In the genomic region with DNA sequence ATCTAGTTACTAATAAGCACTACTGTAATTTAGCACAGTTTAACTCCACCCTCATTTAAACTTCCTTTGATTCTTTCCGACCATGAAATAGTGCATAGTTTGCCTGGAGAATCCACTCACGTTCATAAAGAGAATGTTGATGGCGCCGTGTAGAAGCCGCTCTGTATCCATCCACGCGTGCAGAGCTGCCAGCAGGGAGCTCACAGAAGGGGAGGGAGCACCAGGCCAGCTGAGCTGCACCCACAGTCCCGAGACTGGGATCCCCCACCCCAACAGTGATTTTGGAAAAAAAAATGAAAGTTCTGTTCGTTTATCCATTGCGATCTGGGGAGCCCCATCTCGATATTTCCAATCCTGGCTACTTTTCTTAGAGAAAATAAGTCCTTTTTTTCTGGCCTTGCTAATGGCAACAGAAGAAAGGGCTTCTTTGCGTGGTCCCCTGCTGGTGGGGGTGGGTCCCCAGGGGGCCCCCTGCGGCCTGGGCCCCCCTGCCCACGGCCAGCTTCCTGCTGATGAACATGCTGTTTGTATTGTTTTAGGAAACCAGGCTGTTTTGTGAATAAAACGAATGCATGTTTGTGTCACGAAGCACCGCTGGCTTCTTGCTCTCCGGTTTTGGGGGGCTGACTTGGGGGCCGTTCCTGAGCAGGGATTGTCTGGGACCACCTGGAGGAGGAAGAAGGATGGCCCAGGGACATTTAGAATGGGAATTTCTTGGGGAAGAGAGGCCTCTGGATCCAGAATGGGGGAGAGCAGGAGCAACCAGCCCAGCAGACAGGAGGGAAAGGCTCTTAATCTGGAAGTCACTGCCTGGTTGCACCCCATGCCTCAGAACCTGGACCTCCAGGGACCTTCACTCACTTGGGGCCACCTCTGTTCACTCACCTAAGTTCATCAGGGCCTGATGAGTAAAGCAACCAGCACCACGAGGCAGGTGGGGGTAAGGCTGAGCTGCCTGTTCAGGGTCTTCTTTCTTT, we compare ENCODE assay signal across 17 cellular contexts. TPM values are rescaled to one million over a fixed set of nuclear protein-coding genes. Genes with fewer than 3 reads are reported as not detected.
DNase-seq lines count a peak whose midpoint lies in the region; ATAC-seq and TF ChIP-seq lines count a peak whose summit lies in the region.
"Had no signal": no experiment of that assay in that cellular context is flagged by ENCODE, and none has a peak within 500 bp of the region (broad histone marks: within the 10 kb centered on the region; RNA-seq: fewer than 3 reads in every experiment).

No MANE protein-coding gene starts in this region.

- H3K79me2 ChIP-seq in H9 (ENCODE audit: insufficient read depth, low read length) (peaks cover 2% of the 10 kb centered on the region; the same call in 1 of the 2 replicates), PC-9 (ENCODE audit: low read depth) (no peaks in the 10 kb centered on the region)

- H3K4me1 Mint-ChIP-seq in H9 (peaks cover 54 to 64% of the 10 kb centered on the region in 2 experiments), endothelial cell (ENCODE audit: unreplicated experiment) (peaks cover 39% of the 10 kb centered on the region)

- intact Hi-C loops in PC-9 (cut with micrococcal nuclease; ENCODE audit: unreplicated experiment): no loop called here
- intact Hi-C loops in gastrocnemius medialis (cut with DNase I; ENCODE audit: low total_unique reads): loop anchor here (2.0 to 10.0 kb wide), 2 partner anchors 35 to 269 kb away; partner anchors contain the start of gene CXXC5
- intact Hi-C loops in tibial artery (cut with DNase I; ENCODE audit: low total_unique reads): no loop called here

- H3K23ac ChIP-seq in H9 (ENCODE audit: insufficient read length, low read depth, low read length): no peak overlapping the region

- WGBS in H9 (ENCODE audit: extremely low coverage, insufficient read length, low lambda C conversion rate): no CpG with 5 or more reads among the region's 20 CpGs

- no peak overlapping the region for H2BK15ac ChIP-seq in H9 (ENCODE audit: low read depth, low read length)

- no peak overlapping the region for H3K14ac ChIP-seq in H9 (ENCODE audit: insufficient read depth, low read length)

- H3K9me3 ChIP-seq in H9 (ENCODE audit: control insufficient read depth, low read depth, low read length) (no peaks in the 10 kb centered on the region), PC-9 (ENCODE audit: insufficient read depth, low read depth) (no peaks in the 10 kb centered on the region), gastrocnemius medialis (no peaks in the 10 kb centered on the region), tibial artery (no peaks in the 10 kb centered on the region)
- H3K9me3 ChIP-seq: Peyer's patch had no signal

- H2BK5ac ChIP-seq in H9 (ENCODE audit: insufficient read length, low read length): no peak overlapping the region

- in situ Hi-C loops in gastrocnemius medialis (cut with MboI; ENCODE audit: low sequenced_read_pairs in 4 of 4): no loop called here

- peaks cover 30 to 61% (median 38%) of the 10 kb centered on the region in 3 experiments; a peak in 6 of 7 replicates for H3K36me3 Mint-ChIP-seq in H9 (ENCODE audit: insufficient read depth in 1 of 3, low read depth in 3 of 3)
- peaks cover 13% of the 10 kb centered on the region for H3K36me3 Mint-ChIP-seq in endothelial cell (ENCODE audit: low read depth, unreplicated experiment)
- H3K36me3 Mint-ChIP-seq: CD4-positive, alpha-beta memory T cell had no signal

- DNase-seq in H9 (no peak), PC-9 (no peak), endothelial cell (ENCODE audit: low spot score) (no peak), gastrocnemius medialis (no peak), SW480 (ENCODE audit: low spot score) (no peak), tibial artery (no peak)
- DNase-seq: activated CD4-positive, alpha-beta T cell treated with anti-CD3 and anti-CD28 coated beads for 48 hours; CD4-positive, alpha-beta memory T cell; effector CD4-positive, alpha-beta T cell; GDM1; NCI-H1105; NCI-H226; Peyer's patch; stimulated activated naive CD8-positive, alpha-beta T cell treated with anti-CD3 and anti-CD28 coated beads, Interleukin-15, amount 100 ng/mL, for 72 hours had no signal

- no peak overlapping the region for H2AK5ac ChIP-seq in H9 (ENCODE audit: insufficient read length, low read length)

- H3K27me3 ChIP-seq in H9 (ENCODE audit: insufficient read depth, low read length) (no peaks in the 10 kb centered on the region), PC-9 (ENCODE audit: insufficient read depth, low read depth) (no peaks in the 10 kb centered on the region), gastrocnemius medialis (no peaks in the 10 kb centered on the region), tibial artery (no peaks in the 10 kb centered on the region)
- H3K27me3 ChIP-seq: Peyer's patch had no signal

- peaks cover 7% of the 10 kb centered on the region; the same call in 1 of the 2 replicates for H3F3A ChIP-seq in PC-9 (ENCODE audit: insufficient read depth, low read depth)

- no peak overlapping the region for H3K18ac ChIP-seq in H9 (ENCODE audit: insufficient read length, low read depth, low read length)

- CTCF ChIA-PET in PC-9 (lab: Charles Lee): no interaction called here

- H2AFZ ChIP-seq in H9 (ENCODE audit: low read length): no peak overlapping the region
- no peak overlapping the region for H2AFZ ChIP-seq in PC-9

- TF ChIP-seq POLR2A in gastrocnemius medialis (IDR thresholded peaks at IDR 0.05): no peak

- H3K4me3 Mint-ChIP-seq in H9 (peak overlapping the region; percentile 1 to 48; a peak in 4 of 5 replicates), endothelial cell (ENCODE audit: unreplicated experiment) (peak overlapping the region; percentile 56)
- H3K4me3 Mint-ChIP-seq: CD4-positive, alpha-beta memory T cell; T-helper 1 cell treated with Interleukin-12 subunit alpha and Interleukin-12 subunit beta and Interleukin-4 antibody, amounts not matched to agents 30 μg/mL and 1 μg/mL, for 36 hours had no signal

- H4K8ac ChIP-seq in H9 (replicated peaks; ENCODE audit: insufficient read length, low read depth, low read length): no peak overlapping the region

- TSS peak; percentile 46 for BruUV-seq in PC-9 (replicated peaks; lab: Mats Ljungman, UMichigan)

- no peaks in the 10 kb centered on the region for H4K20me1 ChIP-seq in H9 (ENCODE audit: control insufficient read depth, insufficient read depth, insufficient read length)
- H4K20me1 ChIP-seq in PC-9 (ENCODE audit: insufficient read depth): peaks cover 18% of the 10 kb centered on the region

- POLR2A ChIA-PET in PC-9 (lab: Charles Lee; ENCODE audit: unreplicated experiment): no interaction called here

- H3K27me3 Mint-ChIP-seq in H9 (ENCODE audit: low read depth) (no peaks in the 10 kb centered on the region), endothelial cell (ENCODE audit: unreplicated experiment) (peaks cover 18% of the 10 kb centered on the region)
- H3K27me3 Mint-ChIP-seq: CD4-positive, alpha-beta memory T cell; stimulated activated naive CD8-positive, alpha-beta T cell treated with anti-CD3 and anti-CD28 coated beads, Interleukin-15, amount 100 ng/mL, for 72 hours had no signal

- H3K27ac ChIP-seq in H9 (ENCODE audit: insufficient read length, low read depth, low read length) (no peak overlapping the region), PC-9 (no peak overlapping the region), gastrocnemius medialis (peak overlapping the region; percentile 97 to 99 (median 98)), tibial artery (no peak overlapping the region)
- H3K27ac ChIP-seq: Peyer's patch had no signal

- no peak overlapping the region for H3T11ph ChIP-seq in H9 (ENCODE audit: low read length)

- H3K9ac ChIP-seq in H9 (ENCODE audit: extremely low read depth, insufficient read length, low read length): no peak overlapping the region

- no peaks in the 10 kb centered on the region for H3K23me2 ChIP-seq in H9 (ENCODE audit: insufficient read length, low read depth, low read length, poor library complexity, severe bottlenecking)

- H3K9me3 Mint-ChIP-seq in H9 (no peaks in the 10 kb centered on the region), endothelial cell (ENCODE audit: unreplicated experiment) (no peaks in the 10 kb centered on the region)
- H3K9me3 Mint-ChIP-seq: CD4-positive, alpha-beta memory T cell; stimulated activated naive CD8-positive, alpha-beta T cell treated with anti-CD3 and anti-CD28 coated beads, Interleukin-15, amount 100 ng/mL, for 72 hours; T-helper 1 cell treated with Interleukin-12 subunit alpha and Interleukin-12 subunit beta and Interleukin-4 antibody, amounts not matched to agents 30 μg/mL and 1 μg/mL, for 36 hours had no signal

- H2BK20ac ChIP-seq in H9 (ENCODE audit: low read depth, low read length, poor library complexity, severe bottlenecking): no peak overlapping the region

- no peaks in the 10 kb centered on the region for H3K9me2 ChIP-seq in PC-9 (ENCODE audit: insufficient read depth)

- H4K91ac ChIP-seq in H9 (ENCODE audit: insufficient read length, low read depth, low read length): no peak overlapping the region

- no peak overlapping the region for H4K5ac ChIP-seq in H9 (ENCODE audit: insufficient read length, low read depth, low read length)

- no peak overlapping the region for H3K56ac ChIP-seq in H9 (ENCODE audit: insufficient read length, low read depth, low read length)

- H3K4me1 ChIP-seq in H9 (ENCODE audit: insufficient read depth, low read length): peaks cover 9% of the 10 kb centered on the region; the same call in 1 of the 2 replicates
- no peaks in the 10 kb centered on the region for H3K4me1 ChIP-seq in PC-9 (replicated peaks; ENCODE audit: insufficient read depth)
- peaks cover 50 to 69% of the 10 kb centered on the region in 2 donors for H3K4me1 ChIP-seq in gastrocnemius medialis
- peaks cover 0 to 47% (median 30%) of the 10 kb centered on the region in 4 donors for H3K4me1 ChIP-seq in tibial artery

- ATAC-seq in gastrocnemius medialis: no peak
- no peak for ATAC-seq in HG02970 (IDR thresholded peaks at IDR 0.05; ENCODE audit: low FRiP score, unreplicated experiment)
- no peak for ATAC-seq in GM18870 (IDR thresholded peaks at IDR 0.05; ENCODE audit: unreplicated experiment)
- ATAC-seq: stimulated activated naive CD8-positive, alpha-beta T cell treated with anti-CD3 and anti-CD28 coated beads, Interleukin-15, amount 100 ng/mL, for 72 hours had no signal

- no peak overlapping the region for H3K4me2 ChIP-seq in H9 (ENCODE audit: insufficient read depth, insufficient read length, low read length)
- no peak overlapping the region for H3K4me2 ChIP-seq in PC-9

- H2BK120ac ChIP-seq in H9 (ENCODE audit: low read depth, low read length, poor library complexity, severe bottlenecking): no peak overlapping the region

- TF ChIP-seq CTCF in H9 (conservative IDR thresholded peaks at IDR 0.05) (no peak), PC-9 (conservative IDR thresholded peaks at IDR 0.05) (no peak), endothelial cell (IDR thresholded peaks at IDR 0.05; ENCODE audit: unreplicated experiment) (no peak), gastrocnemius medialis (IDR thresholded peaks at IDR 0.05 in 4 of 5, conservative IDR thresholded peaks at IDR 0.05 in 1 of 5) (no peak), tibial artery (IDR thresholded peaks at IDR 0.05) (no peak)

- H3K79me1 ChIP-seq in H9 (ENCODE audit: insufficient read depth, low read depth, low read length, poor library complexity, severe bottlenecking): no peaks in the 10 kb centered on the region

- H3K4me3 ChIP-seq in PC-9 (no peak overlapping the region), gastrocnemius medialis (no peak overlapping the region), tibial artery (no peak overlapping the region)
- H3K4me3 ChIP-seq: Peyer's patch had no signal

- H3K4ac ChIP-seq in H9 (ENCODE audit: low read depth, low read length): no peak overlapping the region

- H3K36me3 ChIP-seq in PC-9 (ENCODE audit: low read depth): no peaks in the 10 kb centered on the region
- H3K36me3 ChIP-seq in gastrocnemius medialis: peaks cover 0 to 12% of the 10 kb centered on the region in 2 donors
- H3K36me3 ChIP-seq in tibial artery: peaks cover 22 to 47% (median 41%) of the 10 kb centered on the region in 3 donors

- no peak overlapping the region for H2BK12ac ChIP-seq in H9 (ENCODE audit: insufficient read length, low read depth, low read length)

- peak overlapping the region; percentile 65 to 92 (median 89); a peak in 6 of 7 replicates for H3K27ac Mint-ChIP-seq in H9
- peak overlapping the region; percentile 90 for H3K27ac Mint-ChIP-seq in endothelial cell (ENCODE audit: unreplicated experiment)
- H3K27ac Mint-ChIP-seq: T-helper 1 cell treated with Interleukin-12 subunit alpha and Interleukin-12 subunit beta and Interleukin-4 antibody, amounts not matched to agents 30 μg/mL and 1 μg/mL, for 36 hours had no signal

RNA-seq across cellular contexts. Expression of gene CXXC5, which starts 35.4 kb away (rescaled TPM):
- total RNA-seq in H9 (2021): 105 and 107 TPM in 2 replicates
- 59.9 and 68.2 TPM in 2 replicates for total RNA-seq in PC-9 (2021)
- 37.3 TPM for total RNA-seq in endothelial cell (ENCODE audit: unreplicated experiment)
- 10 to 100 TPM; 38.5 to 83.8 (median 60.9) TPM for total RNA-seq in gastrocnemius medialis

Comparison
In these comparisons a context has a peak if more than half of its experiments do, and no peak if none do; other contexts are left out.
1. H3K27ac ChIP-seq: peak in gastrocnemius medialis (4 of 4); none in H9 (single experiment), PC-9 (single experiment) and tibial artery (0 of 2).